8 cellular contexts compared by ENCODE assay signal in genomic region chr13:27182844-27183497, GRCh38. TPM values are rescaled to one million over a fixed set of nuclear protein-coding genes. Genes with fewer than 3 reads are reported as not detected.
DNase-seq lines count a peak whose midpoint lies in the region; ATAC-seq, FAIRE-seq and TF ChIP-seq lines count a peak whose summit lies in the region.

No MANE protein-coding gene starts in this region.

- H3K4me2 ChIP-seq in IMR-90 (ENCODE audit: low read depth, low read length), result peak overlapping the region; percentile 21

- H3K27ac ChIP-seq in 22Rv1 (peak overlapping the region; percentile 69), IMR-90 (ENCODE audit: insufficient read depth, low read length) (peak overlapping the region; percentile 58)

- H3K27me3 ChIP-seq in IMR-90 (ENCODE audit: control insufficient read depth, insufficient read depth, low read length) (no peaks in the 10 kb centered on the region), bronchial epithelial cell (ENCODE audit: control insufficient read depth, insufficient read depth, low read length) (no peaks in the 10 kb centered on the region)

- H3K4me1 ChIP-seq in IMR-90 (ENCODE audit: control insufficient read depth, insufficient read depth, low read length), result peaks cover 3% of the 10 kb centered on the region

- no peak for TF ChIP-seq POLR2A in IMR-90 (IDR thresholded peaks at IDR 0.05; ENCODE audit: low read depth, low read length)

- H4K5ac ChIP-seq in IMR-90 (ENCODE audit: low read depth, low read length), result peak overlapping the region; percentile 4; the same call in 1 of the 2 replicates

- H3K4ac ChIP-seq in IMR-90 (ENCODE audit: low read depth, low read length), result peak overlapping the region; percentile 90

- H2BK5ac ChIP-seq in IMR-90 (ENCODE audit: low read depth, low read length, poor library complexity, severe bottlenecking), result peak overlapping the region; percentile 89

- FAIRE-seq in bronchial epithelial cell (lab: Jason Lieb, UNC), result no peak

- TF ChIP-seq RAD21 in IMR-90 (IDR thresholded peaks at IDR 0.05; ENCODE audit: low read length), result no peak; the same call in none of the 2 replicates

- intact Hi-C loops in IMR-90 (cut with micrococcal nuclease), result loop anchor here (5.0 kb wide), 1 partner anchor 34 kb away; no protein-coding TSS in a partner anchor

- peak; percentile 92 for ATAC-seq in IMR-90 (ENCODE audit: low read depth)
- peak; percentile 88 for ATAC-seq in left lobe of liver
- no peak for ATAC-seq in HG02798 (IDR thresholded peaks at IDR 0.05; ENCODE audit: poor library complexity, unreplicated experiment)
- no peak for ATAC-seq in HG02759 (IDR thresholded peaks at IDR 0.05; ENCODE audit: unreplicated experiment)
- ATAC-seq in GM19351 (IDR thresholded peaks at IDR 0.05; ENCODE audit: unreplicated experiment), result no peak
- no peak for ATAC-seq in HG02588 (IDR thresholded peaks at IDR 0.05; ENCODE audit: unreplicated experiment)

- 0 out of 4 replicates have a peak, but pooled peaks cover 0 to 4% of the 10 kb centered on the region in 2 experiments for H3K79me1 ChIP-seq in IMR-90 (ENCODE audit: low read depth in 1 of 2, low read length in 2 of 2)

- peak overlapping the region; percentile 88 for H2AK9ac ChIP-seq in IMR-90 (replicated peaks; ENCODE audit: low read depth, low read length, poor library complexity)

- no peaks in the 10 kb centered on the region for H3K36me3 ChIP-seq in IMR-90 (ENCODE audit: control insufficient read depth, insufficient read depth, low read length)
- H3K36me3 ChIP-seq in bronchial epithelial cell (ENCODE audit: control insufficient read depth, insufficient read depth, low read length), result no peaks in the 10 kb centered on the region

- H3K4me3 ChIP-seq in IMR-90 (ENCODE audit: insufficient read depth, low read depth, low read length) (no peak overlapping the region), bronchial epithelial cell (ENCODE audit: low read depth, low read length) (no peak overlapping the region)

- H3K14ac ChIP-seq in IMR-90 (replicated peaks; ENCODE audit: low read depth, low read length), result peak overlapping the region; percentile 88

- TF ChIP-seq CTCF in 22Rv1 (IDR thresholded peaks at IDR 0.05) (no peak), IMR-90 (conservative IDR thresholded peaks at IDR 0.05; ENCODE audit: low read depth, low read length) (no peak), bronchial epithelial cell (IDR thresholded peaks at IDR 0.05; ENCODE audit: insufficient read depth, low read length, severe bottlenecking) (no peak)

- H3K23ac ChIP-seq in IMR-90 (ENCODE audit: low read depth, low read length), result peak overlapping the region; percentile 74

- CTCF ChIA-PET in IMR-90 (lab: Yijun Ruan, JAX), result interaction anchor here (0.7 to 0.9 kb wide), 2 partner anchors 9 to 19 kb away, joined by 3 to 4 read pairs; no protein-coding TSS in a partner anchor

- H2BK120ac ChIP-seq in IMR-90 (ENCODE audit: low read depth, low read length), result peak overlapping the region; percentile 94

- peak overlapping the region; percentile 69 for H4K91ac ChIP-seq in IMR-90 (ENCODE audit: insufficient read depth, low read depth, low read length)

- peak overlapping the region; percentile 79 for H2BK20ac ChIP-seq in IMR-90 (ENCODE audit: low read depth, low read length)

- no TSS peak for BruUV-seq in IMR-90 (replicated peaks; lab: Mats Ljungman, UMichigan)

- POLR2A ChIA-PET in IMR-90 (lab: Charles Lee; ENCODE audit: unreplicated experiment), result no interaction called here

- H2AFZ ChIP-seq in IMR-90 (replicated peaks; ENCODE audit: low read length, poor library complexity), result peak overlapping the region; percentile 87

- H3K9ac ChIP-seq in IMR-90 (ENCODE audit: low read depth, low read length), result no peak overlapping the region; the same call in 1 of the 2 replicates

- in situ Hi-C loops in IMR-90 (cut with MboI; ENCODE audit: low sequenced_read_pairs), result loop anchor here (10.0 kb wide), 1 partner anchor 172 kb away; no protein-coding TSS in a partner anchor

- dilution Hi-C loops in IMR-90 (cut with HindIII; ENCODE audit: low sequenced_read_pairs, unreplicated experiment), result no loop called here

- peak overlapping the region; percentile 6; the same call in 1 of the 2 replicates for H3K18ac ChIP-seq in IMR-90 (ENCODE audit: low read depth, low read length)

- peak overlapping the region; percentile 83 for H2BK15ac ChIP-seq in IMR-90 (ENCODE audit: low read depth, low read length)

- H3K9me3 ChIP-seq in IMR-90 (ENCODE audit: control insufficient read depth, insufficient read depth, low read length), result no peaks in the 10 kb centered on the region

- peak overlapping the region; percentile 89; the same call in 1 of the 2 replicates for H2AK5ac ChIP-seq in IMR-90 (ENCODE audit: low read depth, low read length)

- no peaks in the 10 kb centered on the region for H4K20me1 ChIP-seq in IMR-90 (ENCODE audit: insufficient read depth, low read length)

- H3K9me1 ChIP-seq in IMR-90 (ENCODE audit: insufficient read depth, low read length), result peaks cover 12% of the 10 kb centered on the region

- H4K8ac ChIP-seq in IMR-90 (ENCODE audit: low read depth in 2 of 2, low read length in 2 of 2), result peak overlapping the region; percentile 37 to 85; a peak in 3 of 4 replicates

- WGBS in IMR-90 (ENCODE audit: extremely low coverage in 2 of 2, insufficient read length in 1 of 2), 2 experiments, result 7% methylated on average over 8 of the region's 10 CpGs; no CpG with 5 or more reads in 1 of the 2 experiments

- H3K56ac ChIP-seq in IMR-90 (ENCODE audit: extremely low read depth, insufficient read depth, low read length), result peak overlapping the region; percentile 26; the same call in 1 of the 2 replicates

- peak; percentile 95 for DNase-seq in IMR-90
- DNase-seq in bronchial epithelial cell (ENCODE audit: low read depth), result peak; percentile 77
- DNase-seq in left lobe of liver (ENCODE audit: low spot score), result peak; percentile 89

TF ChIP-seq in IMR-90, 13 proteins besides CTCF, POLR2A, EP300 and RAD21:
- no peak for TF ChIP-seq MAZ (IDR thresholded peaks at IDR 0.05; ENCODE audit: borderline replicate concordance, low read depth, low read length)
- TF ChIP-seq BHLHE40 (IDR thresholded peaks at IDR 0.05; ENCODE audit: low read depth, low read length), result no peak; the same call in 1 of the 2 replicates
- peak; percentile 51 for TF ChIP-seq MAFK (IDR thresholded peaks at IDR 0.05; ENCODE audit: low read depth, low read length)
- TF ChIP-seq FOS (IDR thresholded peaks at IDR 0.05; ENCODE audit: low read depth, low read length), result peak; percentile 71; the same call in 1 of the 2 replicates
- TF ChIP-seq, protein P1, sequence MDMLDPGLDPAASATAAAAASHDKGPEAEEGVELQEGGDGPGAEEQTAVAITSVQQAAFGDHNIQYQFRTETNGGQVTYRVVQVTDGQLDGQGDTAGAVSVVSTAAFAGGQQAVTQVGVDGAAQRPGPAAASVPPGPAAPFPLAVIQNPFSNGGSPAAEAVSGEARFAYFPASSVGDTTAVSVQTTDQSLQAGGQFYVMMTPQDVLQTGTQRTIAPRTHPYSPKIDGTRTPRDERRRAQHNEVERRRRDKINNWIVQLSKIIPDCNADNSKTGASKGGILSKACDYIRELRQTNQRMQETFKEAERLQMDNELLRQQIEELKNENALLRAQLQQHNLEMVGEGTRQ (IDR thresholded peaks at IDR 0.05; ENCODE audit: low read depth, low read length), result no peak
- TF ChIP-seq NFE2L2 (IDR thresholded peaks at IDR 0.05; ENCODE audit: low read depth, low read length), result 0 out of 2 replicates have a peak, but pooled peaks have one; percentile 31
- TF ChIP-seq CEBPB (IDR thresholded peaks at IDR 0.05; ENCODE audit: low read depth, low read length), result no peak
- TF ChIP-seq MXI1 (IDR thresholded peaks at IDR 0.05; ENCODE audit: borderline replicate concordance, low read depth, low read length), result no peak
TF ChIP-seq in IMR-90: peak in this region for 3.

RNA-seq across cellular contexts. Expression of gene USP12, which starts 11.4 kb away (rescaled TPM):
- total RNA-seq in IMR-90 (2012; rRNA removed) (16.5 and 27.2 TPM in 2 replicates), bronchial epithelial cell (17.9 and 20.9 TPM in 2 replicates), left lobe of liver (11.5 TPM)
- polyA plus RNA-seq in IMR-90 (2012; rRNA removed), result 7.8 and 11.8 TPM in 2 replicates
- 1.1 and 4.1 TPM in 2 replicates for polyA plus RNA-seq in IMR-90 (2012; cell fraction: cytosol; rRNA removed)
- polyA plus RNA-seq in IMR-90 (2012; cell fraction: nucleus; rRNA removed; ENCODE audit: low replicate concordance), result 0.81 and 8.1 TPM in 2 replicates

Comparison
In these comparisons a context has a peak if more than half of its experiments do, and no peak if none do; other contexts are left out.
1. ATAC-seq: peak in IMR-90 (single experiment) and left lobe of liver (single experiment); none in HG02798 (single experiment), HG02759 (single experiment), GM19351 (single experiment) and HG02588 (single experiment).
2. Peak in every context shown above with its lines, with median percentiles within 50 percentile points of each other: DNase-seq.